1 cellular context compared by ENCODE assay signal in the genomic region with DNA sequence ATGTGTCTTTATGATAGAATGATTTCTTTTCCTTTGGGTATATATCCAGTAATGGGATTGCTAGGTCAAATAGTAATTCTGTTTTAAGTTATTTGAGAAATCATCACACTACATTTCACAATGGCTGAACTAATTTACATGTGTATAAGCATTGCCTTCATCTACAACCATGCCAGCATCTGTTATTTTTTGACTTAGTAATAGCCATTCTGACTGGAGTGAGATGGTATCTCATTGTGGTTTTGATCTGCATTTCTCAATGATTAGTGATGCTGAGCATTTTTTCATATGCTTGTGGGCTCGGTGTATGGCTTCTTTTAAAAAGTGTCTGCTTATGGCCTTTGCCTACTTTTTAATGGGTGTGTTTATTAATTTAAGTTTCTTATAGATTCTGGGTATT.
A peak's percentile ranks its signal among the peaks of the same experiment; 100 is the strongest.
TF ChIP-seq lines count a peak whose summit lies in the region.

No MANE protein-coding gene starts in this region.

TF ChIP-seq in IMR-90, 13 proteins besides CTCF, POLR2A, EP300 and RAD21:
- TF ChIP-seq RFX5 (IDR thresholded peaks at IDR 0.05; ENCODE audit: low read depth, low read length) (no peak), SMC3 (IDR thresholded peaks at IDR 0.05; ENCODE audit: low read depth, low read length) (no peak), BHLHE40 (IDR thresholded peaks at IDR 0.05; ENCODE audit: low read depth, low read length) (no peak), MAFK (IDR thresholded peaks at IDR 0.05; ENCODE audit: low read depth, low read length) (no peak), CEBPB (IDR thresholded peaks at IDR 0.05; ENCODE audit: low read depth, low read length) (peak; percentile 92), CHD1 (IDR thresholded peaks at IDR 0.05; ENCODE audit: low read depth, low read length) (no peak), RCOR1 (IDR thresholded peaks at IDR 0.05; ENCODE audit: insufficient replicate concordance, low read length) (no peak)
- TF ChIP-seq, protein P1, sequence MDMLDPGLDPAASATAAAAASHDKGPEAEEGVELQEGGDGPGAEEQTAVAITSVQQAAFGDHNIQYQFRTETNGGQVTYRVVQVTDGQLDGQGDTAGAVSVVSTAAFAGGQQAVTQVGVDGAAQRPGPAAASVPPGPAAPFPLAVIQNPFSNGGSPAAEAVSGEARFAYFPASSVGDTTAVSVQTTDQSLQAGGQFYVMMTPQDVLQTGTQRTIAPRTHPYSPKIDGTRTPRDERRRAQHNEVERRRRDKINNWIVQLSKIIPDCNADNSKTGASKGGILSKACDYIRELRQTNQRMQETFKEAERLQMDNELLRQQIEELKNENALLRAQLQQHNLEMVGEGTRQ (IDR thresholded peaks at IDR 0.05; ENCODE audit: low read depth, low read length), result no peak
